ENCODE assay signal across 8 cellular contexts in the genomic region with DNA sequence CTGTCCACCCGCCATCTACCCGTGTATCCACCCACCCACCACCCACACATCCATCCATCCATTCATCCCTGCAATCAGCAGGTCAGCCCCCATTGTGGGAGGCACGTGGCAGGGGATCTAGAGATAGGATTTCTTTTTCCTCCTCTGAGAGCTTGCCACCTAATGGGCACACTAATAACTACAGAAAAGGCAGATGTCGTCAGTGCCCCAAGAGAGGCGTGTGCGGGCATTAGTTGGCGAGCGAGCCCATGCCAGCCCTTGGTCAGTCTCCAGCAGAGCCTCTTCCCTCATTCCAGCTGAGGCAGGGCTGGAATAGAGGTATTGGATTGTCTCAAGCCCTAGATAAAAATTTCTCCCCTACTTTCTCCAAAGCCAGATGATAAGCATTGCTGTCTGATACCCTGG. TPM values are rescaled to one million over a fixed set of nuclear protein-coding genes. Genes with fewer than 3 reads are reported as not detected.
DNase-seq lines count a peak whose midpoint lies in the region; ATAC-seq, FAIRE-seq and TF ChIP-seq lines count a peak whose summit lies in the region.

No MANE protein-coding gene starts in this region.

- TF ChIP-seq CTCF in RWPE2 (IDR thresholded peaks at IDR 0.05; ENCODE audit: poor library complexity, severe bottlenecking) (peak; percentile 63), uterus (IDR thresholded peaks at IDR 0.05) (peak in 1 of 4 experiments; percentile 5)

- ATAC-seq in Right ventricle myocardium superior (ENCODE audit: poor library complexity) (peak; percentile 3), Right ventricle myocardium inferior (no peak), RWPE2 (ENCODE audit: low read depth) (peak; percentile 26; the same call in 2 of the 3 replicates), left ventricle myocardium superior (peak; percentile 7)

- TF ChIP-seq POLR2A in uterus (IDR thresholded peaks at IDR 0.05) = no peak
- no peak for TF ChIP-seq POLR2A in H54 (IDR thresholded peaks at IDR 0.05; ENCODE audit: low read depth, low read length)

- intact Hi-C loops in Right ventricle myocardium superior (cut with DNase I) = no loop called here
- intact Hi-C loops in Right ventricle myocardium inferior (cut with DNase I) = no loop called here
- intact Hi-C loops in left ventricle myocardium superior (cut with micrococcal nuclease) = no loop called here
- intact Hi-C loops in uterus (cut with DNase I; ENCODE audit: low total_unique reads) = no loop called here

- H3K4me3 ChIP-seq in RWPE2 (ENCODE audit: severe bottlenecking) (no peak overlapping the region), uterus (no peak overlapping the region)

- no peaks in the 10 kb centered on the region for H3K36me3 ChIP-seq in RWPE2 (ENCODE audit: low read depth)
- no peaks in the 10 kb centered on the region for H3K36me3 ChIP-seq in uterus

- H3K27me3 ChIP-seq in RWPE2 (ENCODE audit: insufficient read depth, poor library complexity, severe bottlenecking) (no peaks in the 10 kb centered on the region), uterus (no peaks in the 10 kb centered on the region)

- H3K4me1 ChIP-seq in RWPE2 (ENCODE audit: insufficient read depth, poor library complexity, severe bottlenecking) (peaks cover 40% of the 10 kb centered on the region), uterus (peaks cover 16 to 24% of the 10 kb centered on the region in 2 donors)

- H3K27ac ChIP-seq in RWPE2 (ENCODE audit: poor library complexity, severe bottlenecking) (no peak overlapping the region), uterus (peak overlapping the region; percentile 5 to 94)

- DNase-seq in Right ventricle myocardium superior (peak; percentile 48), Right ventricle myocardium inferior (ENCODE audit: missing footprints) (no peak), RWPE2 (ENCODE audit: low spot score) (no peak), left ventricle myocardium superior (peak; percentile 63), uterus (no peak), H54 (ENCODE audit: insufficient read length, low spot score) (no peak), AML-193 (lab: John Stamatoyannopoulos, UW) (no peak)
- no peak for DNase-seq in stimulated activated CD4-positive, alpha-beta T cell treated with anti-CD3 and anti-CD28 coated beads, Interleukin-1b, Interleukin-23, amount 100 ng/mL, for 48 hours

- no peak for FAIRE-seq in H54 (lab: Jason Lieb, UNC)

- H3K9me3 ChIP-seq in RWPE2 (ENCODE audit: severe bottlenecking) (no peaks in the 10 kb centered on the region), uterus (no peaks in the 10 kb centered on the region)

RNA-seq across cellular contexts. Expression of gene USP2, which starts 9.7 kb away (rescaled TPM):
- total RNA-seq in Right ventricle myocardium superior (136 TPM), Right ventricle myocardium inferior (140 TPM), left ventricle myocardium superior (173 TPM), uterus (10 to 100 TPM in 1 of 4 donors, 1 to 10 TPM in 1, under 1 TPM in 1, not detected in 1; 0.29 to 28.2 (median 2.1) TPM)

RNA-seq across cellular contexts. Expression of gene MFRP, which starts 25.3 kb away (rescaled TPM):
- not detected for total RNA-seq in Right ventricle myocardium superior
- not detected for total RNA-seq in Right ventricle myocardium inferior
- total RNA-seq in left ventricle myocardium superior = not detected
- under 1 TPM in 2 of 4 donors, not detected in 2; 0.07 to 0.26 TPM for total RNA-seq in uterus

RNA-seq across cellular contexts. Expression of gene C1QTNF5, which starts 31.1 kb away (rescaled TPM):
- 15.1 TPM for total RNA-seq in Right ventricle myocardium superior
- 17.5 TPM for total RNA-seq in Right ventricle myocardium inferior
- 14.4 TPM for total RNA-seq in left ventricle myocardium superior
- 10 to 100 TPM in 3 of 4 donors, 1 to 10 TPM in 1; 6.5 to 40.2 (median 35.7) TPM for total RNA-seq in uterus

RNA-seq across cellular contexts. Expression of gene RNF26, which starts 37.5 kb away (rescaled TPM):
- 12.9 TPM for total RNA-seq in Right ventricle myocardium superior
- 13.1 TPM for total RNA-seq in Right ventricle myocardium inferior
- 13.2 TPM for total RNA-seq in left ventricle myocardium superior
- total RNA-seq in uterus = 10 to 100 TPM in 1 of 4 donors, 1 to 10 TPM in 3; 3.3 to 23.1 (median 6.8) TPM

RNA-seq across cellular contexts. Expression of gene THY1, which starts 51.2 kb away (rescaled TPM):
- total RNA-seq in Right ventricle myocardium superior = 1.5 TPM
- 1.8 TPM for total RNA-seq in Right ventricle myocardium inferior
- 1.5 TPM for total RNA-seq in left ventricle myocardium superior
- total RNA-seq in uterus = 10 to 100 TPM; 10.7 to 88.9 (median 41.3) TPM

Comparison
In these comparisons a context has a peak if more than half of its experiments do, and no peak if none do; other contexts are left out.
1. DNase-seq: peak in Right ventricle myocardium superior (single experiment) and left ventricle myocardium superior (single experiment); none in Right ventricle myocardium inferior (single experiment), RWPE2 (single experiment), uterus (0 of 2), H54 (single experiment), stimulated activated CD4-positive, alpha-beta T cell treated with anti-CD3 and anti-CD28 coated beads, Interleukin-1b, Interleukin-23, amount 100 ng/mL, for 48 hours (single experiment) and AML-193 (0 of 2).